ENCODE assay signal across 8 cellular contexts in the genomic region with DNA sequence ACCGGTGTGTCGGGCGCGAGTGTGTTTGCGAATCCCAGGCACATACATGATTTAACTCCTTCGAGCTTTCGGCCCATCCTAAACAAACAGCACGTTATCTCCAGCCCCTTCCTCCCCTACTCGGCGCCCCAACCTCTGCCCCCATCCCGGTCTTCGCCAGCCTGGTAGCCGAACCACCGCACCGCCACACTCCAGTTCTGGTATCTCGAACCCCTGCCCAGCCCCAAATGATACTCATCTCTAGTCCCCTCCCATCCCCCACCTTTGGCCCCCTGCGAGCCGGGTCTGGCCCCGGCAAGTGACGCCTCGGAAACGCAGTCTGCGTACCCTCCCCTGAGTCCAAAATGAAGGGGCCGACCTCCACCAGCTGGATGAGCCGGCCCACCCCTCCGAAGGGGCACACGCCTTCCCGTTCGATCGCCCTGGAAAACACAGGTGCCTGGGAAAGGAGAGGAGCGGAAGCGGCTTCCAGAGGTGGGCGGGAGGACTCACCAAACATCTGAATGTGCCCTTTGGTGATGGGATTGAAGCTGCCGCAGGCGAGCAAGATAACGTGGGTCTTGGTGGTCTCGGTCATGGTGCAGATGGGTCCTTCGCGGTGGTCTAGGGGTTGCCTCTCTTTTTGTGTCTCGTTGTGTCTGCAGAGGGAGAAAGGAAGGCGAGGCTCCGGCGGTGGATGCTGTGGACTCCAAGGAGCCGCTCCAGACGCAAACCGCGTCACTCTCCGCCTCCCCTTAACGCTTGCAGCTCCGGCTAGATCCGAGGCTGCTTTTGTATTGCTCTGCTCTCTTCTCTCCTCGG. TPM values are rescaled to one million over a fixed set of nuclear protein-coding genes. Genes with fewer than 3 reads are reported as not detected.
DNase-seq lines count a peak whose midpoint lies in the region; ATAC-seq and TF ChIP-seq lines count a peak whose summit lies in the region.

A gene (minus strand): TSS at position 690 of the 801 bp plus-strand sequence. CDS start 113 bp downstream, at position 577.

- no peaks in the 10 kb centered on the region for H3K36me3 ChIP-seq in rectal smooth muscle tissue (ENCODE audit: control insufficient read depth, insufficient read depth, low read length)

- peaks cover 47% of the 10 kb centered on the region for H3K27me3 Mint-ChIP-seq in IgD-negative memory B cell
- peaks cover 80% of the 10 kb centered on the region for H3K27me3 Mint-ChIP-seq in activated naive CD8-positive, alpha-beta T cell treated with anti-CD3 and anti-CD28 coated beads for 36 hours

- H3K4me1 Mint-ChIP-seq in IgD-negative memory B cell = peaks cover 12 to 17% (median 13%) of the 10 kb centered on the region in 3 donors
- H3K4me1 Mint-ChIP-seq in activated naive CD8-positive, alpha-beta T cell treated with anti-CD3 and anti-CD28 coated beads for 36 hours = peaks cover 23% of the 10 kb centered on the region

- H3K27me3 ChIP-seq in right cardiac atrium (ENCODE audit: control insufficient read depth, insufficient read depth) = no peaks in the 10 kb centered on the region
- peaks cover 11% of the 10 kb centered on the region for H3K27me3 ChIP-seq in rectal smooth muscle tissue (ENCODE audit: control insufficient read depth, insufficient read depth, low read length)

- H3K4me3 Mint-ChIP-seq in IgD-negative memory B cell = peak within 1 kb of the TSS in 3 of 4 donors; percentile 53 to 91 (median 89)
- H3K4me3 Mint-ChIP-seq in activated naive CD8-positive, alpha-beta T cell treated with anti-CD3 and anti-CD28 coated beads for 36 hours = peak within 1 kb of the TSS; percentile 64

- peaks cover 0 to 14% (median 0%) of the 10 kb centered on the region in 3 donors for H3K9me3 Mint-ChIP-seq in IgD-negative memory B cell
- H3K9me3 Mint-ChIP-seq in activated naive CD8-positive, alpha-beta T cell treated with anti-CD3 and anti-CD28 coated beads for 36 hours = no peaks in the 10 kb centered on the region

- WGBS in right cardiac atrium = 2% methylated on average over 52 of the region's 52 CpGs

- H3K4me1 ChIP-seq in right cardiac atrium (ENCODE audit: control insufficient read depth, insufficient read depth, low read length) (peaks cover 6% of the 10 kb centered on the region), rectal smooth muscle tissue (ENCODE audit: control insufficient read depth, insufficient read depth, low read length) (peaks cover 8% of the 10 kb centered on the region)

- peak within 1 kb of the TSS; percentile 39 for H3K4me3 ChIP-seq in AG10803 (ENCODE audit: low read length)
- peak within 1 kb of the TSS; percentile 54 for H3K4me3 ChIP-seq in right cardiac atrium (ENCODE audit: low read length)
- peak within 1 kb of the TSS; percentile 64 for H3K4me3 ChIP-seq in rectal smooth muscle tissue (ENCODE audit: low read length)

- ATAC-seq in right cardiac atrium (peak; percentile 67 to 73), GM19035 (IDR thresholded peaks at IDR 0.05; ENCODE audit: unreplicated experiment) (no peak)

- H3K27ac Mint-ChIP-seq in IgD-negative memory B cell = no peak within 1 kb of the TSS
- no peak within 1 kb of the TSS for H3K27ac Mint-ChIP-seq in activated naive CD8-positive, alpha-beta T cell treated with anti-CD3 and anti-CD28 coated beads for 36 hours

- H3K27ac ChIP-seq in right cardiac atrium (ENCODE audit: low read length) = no peak within 1 kb of the TSS
- no peak within 1 kb of the TSS for H3K27ac ChIP-seq in rectal smooth muscle tissue (ENCODE audit: low read depth, low read length)

- TF ChIP-seq CTCF in AG10803 (conservative IDR thresholded peaks at IDR 0.05; ENCODE audit: low read length) = no peak

- no peak within 1 kb of the TSS for H3K9ac ChIP-seq in rectal smooth muscle tissue (ENCODE audit: low read length)

- peaks cover 4% of the 10 kb centered on the region for H3K36me3 Mint-ChIP-seq in IgD-negative memory B cell
- peaks cover 2% of the 10 kb centered on the region for H3K36me3 Mint-ChIP-seq in activated naive CD8-positive, alpha-beta T cell treated with anti-CD3 and anti-CD28 coated beads for 36 hours

- no peaks in the 10 kb centered on the region for H3K9me3 ChIP-seq in right cardiac atrium (ENCODE audit: control insufficient read depth, low read length)

- DNase-seq in AG10803 (ENCODE audit: low read depth) (no peak), right cardiac atrium (peak; percentile 40 to 65 (median 64)), kidney tubule cell (ENCODE audit: low spot score) (no peak), GM19240 (ENCODE audit: insufficient read length, low spot score) (no peak)
- no peak for DNase-seq in activated naive CD8-positive, alpha-beta T cell treated with anti-CD3 and anti-CD28 coated beads for 36 hours

- intact Hi-C loops in right cardiac atrium (cut with DNase I) = loop anchor here in 2 of 4 donors (2.0 to 10.0 kb wide), 2 partner anchors 77 to 133 kb away; no protein-coding TSS in a partner anchor

RNA-seq across cellular contexts. Expression of the gene that starts here (rescaled TPM):
- polyA plus RNA-seq in IgD-negative memory B cell = not detected
- not detected for total RNA-seq in activated naive CD8-positive, alpha-beta T cell treated with anti-CD3 and anti-CD28 coated beads for 36 hours
- 10 to 100 TPM; 32.8 to 80.6 (median 47.0) TPM for total RNA-seq in right cardiac atrium
- 14.1 TPM for polyA plus RNA-seq in right cardiac atrium

Comparison
In these comparisons a context has a peak if more than half of its experiments do, and no peak if none do; other contexts are left out.
1. RNA of the gene that starts here (total RNA-seq): 32.8 to 80.6 TPM in right cardiac atrium; not detected in activated naive CD8-positive, alpha-beta T cell treated with anti-CD3 and anti-CD28 coated beads for 36 hours; every median in the first group is over 10 times any median in the second.
2. RNA of the gene that starts here (polyA plus RNA-seq): 14.1 TPM in right cardiac atrium (single experiment); not detected in IgD-negative memory B cell (single experiment); every median in the first group is over 10 times any median in the second.
3. DNase-seq: peak in right cardiac atrium (3 of 3); none in AG10803 (single experiment), activated naive CD8-positive, alpha-beta T cell treated with anti-CD3 and anti-CD28 coated beads for 36 hours (single experiment), kidney tubule cell (single experiment) and GM19240 (single experiment).
4. Peak in every context shown above with its lines, with median percentiles within 50 percentile points of each other: H3K4me3 ChIP-seq.